In the genomic region with DNA sequence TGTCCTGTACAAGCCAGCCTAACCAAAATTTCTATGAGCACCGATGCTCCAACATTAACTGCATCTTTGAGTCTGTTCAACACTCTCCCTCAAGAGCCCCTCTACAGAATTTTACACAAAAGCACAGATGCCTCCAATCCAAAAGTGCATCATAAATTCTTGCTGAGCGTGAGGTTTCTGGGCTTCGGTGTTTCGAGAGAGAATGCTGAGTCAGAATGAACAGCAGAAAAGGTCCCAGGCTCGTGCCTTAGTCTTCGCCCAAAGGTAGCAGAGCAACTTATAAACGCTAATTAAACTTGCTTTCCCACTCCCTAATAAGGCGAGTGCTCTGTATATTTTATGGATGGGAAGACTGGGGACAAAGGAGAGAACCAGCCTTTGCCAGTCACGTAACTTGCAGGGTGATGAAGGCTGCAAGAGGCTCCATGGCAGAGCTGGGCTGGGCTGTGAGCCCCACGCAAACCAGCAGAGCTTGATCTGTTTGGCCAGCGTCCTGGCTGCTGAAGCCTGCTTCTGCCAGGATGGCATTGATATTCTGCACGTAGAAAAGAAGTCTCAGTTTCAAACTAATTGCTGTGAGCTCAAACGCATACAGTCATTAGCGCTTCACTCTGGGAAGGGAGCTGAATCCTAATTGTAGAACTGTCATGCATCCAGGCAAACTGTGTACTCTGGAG, we compare ENCODE assay signal across 14 cellular contexts.
"Had no signal": no experiment of that assay in that cellular context is flagged by ENCODE, and none has a peak within 500 bp of the region (broad histone marks: within the 10 kb centered on the region; RNA-seq: fewer than 3 reads in every experiment).

No MANE protein-coding gene starts in this region.

- FAIRE-seq: endometrium, kidney had no signal

- H3K4me1 ChIP-seq: breast epithelium, esophagus muscularis mucosa, left ventricle myocardium inferior, stomach had no signal

- H3K9me3 ChIP-seq: breast epithelium, esophagus muscularis mucosa, left ventricle myocardium inferior, ovary, stomach had no signal

- DNase-seq: activated naive CD4-positive, alpha-beta T cell treated with anti-CD3 and anti-CD28 coated beads, Interleukin-2, amount 50 U/mL, for 16 hours; activated T-cell treated with anti-CD3 and anti-CD28 coated beads, Interleukin-2, amount 50 U/mL, for 1 hour; amniotic stem cell; foreskin fibroblast; kidney; left ventricle myocardium inferior; mesenchymal stem cell; ovary; stomach; T-helper 2 cell had no signal

- H3K4me3 ChIP-seq: breast epithelium, esophagus muscularis mucosa, left ventricle myocardium inferior, ovary, skin epidermis, stomach had no signal

- H3K27me3 ChIP-seq: esophagus muscularis mucosa, ovary, stomach had no signal

- H3K27ac ChIP-seq: breast epithelium, esophagus muscularis mucosa, left ventricle myocardium inferior, ovary, skin epidermis, stomach had no signal

- H3K36me3 ChIP-seq: breast epithelium, esophagus muscularis mucosa, left ventricle myocardium inferior, ovary, stomach had no signal
